2 cellular contexts compared by ENCODE assay signal in the genomic region with DNA sequence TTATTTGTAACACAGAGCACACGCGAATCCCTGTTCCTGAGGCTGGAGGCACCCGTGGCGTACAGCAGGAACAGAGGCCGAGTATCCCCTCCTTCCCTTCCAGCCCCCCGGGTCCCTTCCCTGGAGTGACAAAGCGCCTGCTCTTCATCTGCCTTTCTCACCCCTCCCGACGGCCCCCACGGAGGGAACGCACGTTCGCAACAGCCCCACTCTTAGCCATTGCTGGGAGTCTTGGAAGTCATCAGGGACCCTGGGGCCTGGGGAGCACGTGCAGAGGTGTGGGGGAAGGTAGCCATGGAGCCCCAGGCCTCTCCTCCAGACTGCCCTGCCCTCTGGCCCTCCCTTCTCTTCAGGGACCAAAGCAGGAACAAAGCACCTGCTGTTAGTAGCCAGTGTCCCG.
TF ChIP-seq lines count a peak whose summit lies in the region.

No MANE protein-coding gene starts in this region.

TF ChIP-seq in SK-N-SH, 30 proteins besides CTCF, POLR2A, EP300 and RAD21:
- TF ChIP-seq EZH2phosphoT487 (IDR thresholded peaks at IDR 0.05; ENCODE audit: borderline replicate concordance, low read depth) (no peak), ELF1 (IDR thresholded peaks at IDR 0.05) (no peak), SMC3 (IDR thresholded peaks at IDR 0.05; ENCODE audit: low read depth, low read length) (no peak), CHD2 (IDR thresholded peaks at IDR 0.05; ENCODE audit: low read length, partially characterized antibody) (no peak), MAX (IDR thresholded peaks at IDR 0.05; ENCODE audit: low read depth) (no peak), MEF2A (IDR thresholded peaks at IDR 0.05; ENCODE audit: borderline replicate concordance, low read depth) (no peak), RXRA (IDR thresholded peaks at IDR 0.05; ENCODE audit: borderline replicate concordance, low read depth) (no peak), TEAD4 (IDR thresholded peaks at IDR 0.05; ENCODE audit: borderline replicate concordance, insufficient read depth) (no peak), TCF12 (IDR thresholded peaks at IDR 0.05) (no peak), FOXJ3 (CRISPR knock-in tag; IDR thresholded peaks at IDR 0.05) (no peak), PBX3 (IDR thresholded peaks at IDR 0.05) (no peak), REST (IDR thresholded peaks at IDR 0.05; ENCODE audit: low read depth, low read length) (no peak), TAF1 (IDR thresholded peaks at IDR 0.05; ENCODE audit: borderline replicate concordance, low read depth, low read length) (no peak), IRF3 (IDR thresholded peaks at IDR 0.05; ENCODE audit: low read depth, low read length) (no peak), NRF1 (IDR thresholded peaks at IDR 0.05; ENCODE audit: low read depth, low read length) (no peak), USF2 (IDR thresholded peaks at IDR 0.05; ENCODE audit: borderline replicate concordance, low read depth, low read length) (no peak)
- TF ChIP-seq, protein P1, sequence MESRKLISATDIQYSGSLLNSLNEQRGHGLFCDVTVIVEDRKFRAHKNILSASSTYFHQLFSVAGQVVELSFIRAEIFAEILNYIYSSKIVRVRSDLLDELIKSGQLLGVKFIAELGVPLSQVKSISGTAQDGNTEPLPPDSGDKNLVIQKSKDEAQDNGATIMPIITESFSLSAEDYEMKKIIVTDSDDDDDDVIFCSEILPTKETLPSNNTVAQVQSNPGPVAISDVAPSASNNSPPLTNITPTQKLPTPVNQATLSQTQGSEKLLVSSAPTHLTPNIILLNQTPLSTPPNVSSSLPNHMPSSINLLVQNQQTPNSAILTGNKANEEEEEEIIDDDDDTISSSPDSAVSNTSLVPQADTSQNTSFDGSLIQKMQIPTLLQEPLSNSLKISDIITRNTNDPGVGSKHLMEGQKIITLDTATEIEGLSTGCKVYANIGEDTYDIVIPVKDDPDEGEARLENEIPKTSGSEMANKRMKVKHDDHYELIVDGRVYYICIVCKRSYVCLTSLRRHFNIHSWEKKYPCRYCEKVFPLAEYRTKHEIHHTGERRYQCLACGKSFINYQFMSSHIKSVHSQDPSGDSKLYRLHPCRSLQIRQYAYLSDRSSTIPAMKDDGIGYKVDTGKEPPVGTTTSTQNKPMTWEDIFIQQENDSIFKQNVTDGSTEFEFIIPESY (IDR thresholded peaks at IDR 0.05; ENCODE audit: borderline replicate concordance, low read depth) = no peak
- TF ChIP-seq, protein P2, sequence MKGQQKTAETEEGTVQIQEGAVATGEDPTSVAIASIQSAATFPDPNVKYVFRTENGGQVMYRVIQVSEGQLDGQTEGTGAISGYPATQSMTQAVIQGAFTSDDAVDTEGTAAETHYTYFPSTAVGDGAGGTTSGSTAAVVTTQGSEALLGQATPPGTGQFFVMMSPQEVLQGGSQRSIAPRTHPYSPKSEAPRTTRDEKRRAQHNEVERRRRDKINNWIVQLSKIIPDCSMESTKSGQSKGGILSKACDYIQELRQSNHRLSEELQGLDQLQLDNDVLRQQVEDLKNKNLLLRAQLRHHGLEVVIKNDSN (IDR thresholded peaks at IDR 0.05; ENCODE audit: borderline replicate concordance, low read depth) = no peak
TF ChIP-seq in SK-N-SH: peak in this region for 0.

TF ChIP-seq in SK-N-SH treated with all-trans-retinoic acid at 6 μM for 48 hours, 23 proteins besides CTCF, POLR2A, EP300 and RAD21:
- TF ChIP-seq, protein P3, sequence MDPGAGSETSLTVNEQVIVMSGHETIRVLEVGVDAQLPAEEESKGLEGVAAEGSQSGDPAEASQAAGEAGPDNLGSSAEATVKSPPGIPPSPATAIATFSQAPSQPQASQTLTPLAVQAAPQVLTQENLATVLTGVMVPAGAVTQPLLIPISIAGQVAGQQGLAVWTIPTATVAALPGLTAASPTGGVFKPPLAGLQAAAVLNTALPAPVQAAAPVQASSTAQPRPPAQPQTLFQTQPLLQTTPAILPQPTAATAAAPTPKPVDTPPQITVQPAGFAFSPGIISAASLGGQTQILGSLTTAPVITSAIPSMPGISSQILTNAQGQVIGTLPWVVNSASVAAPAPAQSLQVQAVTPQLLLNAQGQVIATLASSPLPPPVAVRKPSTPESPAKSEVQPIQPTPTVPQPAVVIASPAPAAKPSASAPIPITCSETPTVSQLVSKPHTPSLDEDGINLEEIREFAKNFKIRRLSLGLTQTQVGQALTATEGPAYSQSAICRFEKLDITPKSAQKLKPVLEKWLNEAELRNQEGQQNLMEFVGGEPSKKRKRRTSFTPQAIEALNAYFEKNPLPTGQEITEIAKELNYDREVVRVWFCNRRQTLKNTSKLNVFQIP (CRISPR knock-in tag; IDR thresholded peaks at IDR 0.05; ENCODE audit: borderline replicate concordance, low read depth) = no peak
- TF ChIP-seq GLIS3 (CRISPR knock-in tag; IDR thresholded peaks at IDR 0.05) (no peak), ZNF8 (CRISPR knock-in tag; IDR thresholded peaks at IDR 0.05) (no peak), ZNF565 (CRISPR knock-in tag; conservative IDR thresholded peaks at IDR 0.05; ENCODE audit: low read depth) (no peak), ZFP30 (CRISPR knock-in tag; IDR thresholded peaks at IDR 0.05) (no peak), TOX (CRISPR knock-in tag; IDR thresholded peaks at IDR 0.05; ENCODE audit: borderline replicate concordance) (no peak), RARB (CRISPR knock-in tag; IDR thresholded peaks at IDR 0.05) (no peak), OSR1 (CRISPR knock-in tag; IDR thresholded peaks at IDR 0.05) (no peak), CREB5 (CRISPR knock-in tag; IDR thresholded peaks at IDR 0.05; ENCODE audit: low read depth) (no peak), ZFP3 (CRISPR knock-in tag; IDR thresholded peaks at IDR 0.05) (no peak)
